In genomic region chr19:6712692-6713670, GRCh38 we compare ENCODE assay signal across 22 cellular contexts. TPM values are rescaled to one million over a fixed set of nuclear protein-coding genes. Genes with fewer than 3 reads are reported as not detected.
"Had no signal": no experiment of that assay in that cellular context is flagged by ENCODE, and none has a peak within 500 bp of the region (broad histone marks: within the 10 kb centered on the region; RNA-seq: fewer than 3 reads in every experiment).

No MANE protein-coding gene starts in this region.

- H3K79me2 ChIP-seq: hepatocyte had no signal

- H3K27ac ChIP-seq: hepatocyte, ovary, psoas muscle, right atrium auricular region, upper lobe of left lung, VCaP had no signal

- H2AFZ ChIP-seq: hepatocyte had no signal

- DNase-seq: activated CD4-positive, alpha-beta T cell treated with anti-CD3 and anti-CD28 coated beads, Interleukin-2, amount 50 U/mL, for 1 hour; activated CD8-positive, alpha-beta T cell treated with anti-CD3 and anti-CD28 coated beads, Interleukin-2, amount 10 ng/mL, durations not matched to agents 7 days and 5 days; activated gamma-delta T cell; activated naive CD8-positive, alpha-beta T cell treated with anti-CD3 and anti-CD28 coated beads, Interleukin-2, amount 50 U/mL, for 24 hours; caudate nucleus; effector CD4-positive, alpha-beta T cell; foreskin melanocyte; naive thymus-derived CD4-positive, alpha-beta T cell; stimulated activated CD4-positive, alpha-beta T cell treated with anti-CD3 and anti-CD28 coated beads, Interleukin-12 subunit alpha, Interleukin-12 subunit beta, amount 100 ng/mL, for 4 hours; stimulated activated CD4-positive, alpha-beta T cell treated with anti-CD3 and anti-CD28 coated beads, Interleukin-4, amount 100 ng/mL, for 4 hours; stimulated activated naive CD8-positive, alpha-beta T cell treated with anti-CD3 and anti-CD28 coated beads, Interleukin-15, Interleukin-2, amounts not matched to agents 100 U/mL and 50 U/mL, for 24 hours had no signal

- H3K9me3 ChIP-seq: ovary, psoas muscle, right atrium auricular region, upper lobe of left lung had no signal

- H3K4me2 ChIP-seq: hepatocyte had no signal

- H3K36me3 ChIP-seq: ovary, right atrium auricular region had no signal

- H3K4me1 ChIP-seq: psoas muscle, right atrium auricular region, upper lobe of left lung had no signal

- H3K27me3 ChIP-seq: ovary, right atrium auricular region, upper lobe of left lung had no signal

- FAIRE-seq: endothelial cell of umbilical vein had no signal

- H3K4me3 ChIP-seq: hepatocyte, lung, ovary, psoas muscle, right atrium auricular region, upper lobe of left lung had no signal

- ATAC-seq: activated CD4-positive, CD25-positive, alpha-beta regulatory T cell treated with anti-CD3 and anti-CD28 coated beads, Interleukin-2, amount 50 U/mL, for 24 hours; activated CD8-positive, alpha-beta T cell treated with anti-CD3 and anti-CD28 coated beads, Interleukin-2, amount 10 ng/mL, durations not matched to agents 7 days and 5 days; activated naive CD8-positive, alpha-beta T cell treated with anti-CD3 and anti-CD28 coated beads, Interleukin-2, amount 50 U/mL, for 24 hours; esophagus mucosa; naive thymus-derived CD4-positive, alpha-beta T cell; psoas muscle; SK-N-SH treated with all-trans-retinoic acid at 6 μM for 48 hours; stimulated activated naive CD8-positive, alpha-beta T cell treated with anti-CD3 and anti-CD28 coated beads, Interleukin-15, Interleukin-2, amounts not matched to agents 100 U/mL and 50 U/mL, for 24 hours had no signal

RNA-seq across cellular contexts. Expression of gene C3, which starts 7.5 kb away (rescaled TPM):
- total RNA-seq: endothelial cell of umbilical vein had no signal
- polyA plus RNA-seq: naive thymus-derived CD4-positive, alpha-beta T cell had no signal

RNA-seq across cellular contexts. Expression of gene TNFSF14, which starts 43.0 kb away (rescaled TPM):
- total RNA-seq: endothelial cell of umbilical vein had no signal
- polyA plus RNA-seq: endothelial cell of umbilical vein had no signal

RNA-seq across cellular contexts. Expression of gene SH2D3A, which starts 54.3 kb away (rescaled TPM):
- total RNA-seq: right atrium auricular region had no signal
